In the genomic region with DNA sequence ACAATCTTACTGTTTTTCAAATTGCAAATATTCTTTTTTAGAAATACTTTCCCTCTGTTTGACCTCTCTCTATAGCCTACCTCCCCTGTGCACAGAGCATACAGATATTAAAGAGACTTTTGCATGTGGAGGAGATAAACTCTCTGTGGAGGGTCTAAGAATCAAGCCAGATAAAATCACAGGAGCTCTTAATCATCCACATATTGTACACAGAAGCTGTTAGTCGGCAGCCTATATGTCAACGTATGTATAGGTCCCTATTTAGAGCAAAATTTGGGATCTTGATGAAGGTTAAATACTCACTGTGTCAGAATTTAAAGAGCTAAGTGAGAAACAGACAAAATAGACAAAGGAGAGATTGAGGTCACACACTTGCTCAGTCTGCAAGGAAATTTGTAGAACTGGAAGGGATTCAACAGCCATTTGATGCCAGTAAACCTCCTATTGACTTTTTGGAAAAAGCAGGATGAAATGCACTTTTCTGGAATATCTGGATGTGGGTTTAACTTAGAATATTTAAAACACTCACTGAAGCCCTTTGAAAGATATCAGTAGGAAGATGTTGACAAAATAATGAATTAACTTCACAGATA, we compare ENCODE assay signal across 8 cellular contexts. TPM values are rescaled to one million over a fixed set of nuclear protein-coding genes. Genes with fewer than 3 reads are reported as not detected.
A peak's percentile ranks its signal among the peaks of the same experiment; 100 is the strongest.
DNase-seq lines count a peak whose midpoint lies in the region; ATAC-seq and TF ChIP-seq lines count a peak whose summit lies in the region.

No MANE protein-coding gene starts in this region.

- DNase-seq in cardiac muscle cell (ENCODE audit: low read depth in 1 of 2, low spot score in 1 of 2) (peak in 1 of 2 donors; percentile 53), Right ventricle myocardium inferior (ENCODE audit: missing footprints) (no peak), astrocyte of the spinal cord (ENCODE audit: low read depth, low spot score) (peak; percentile 44), lower lobe of right lung (no peak), upper lobe of left lung (no peak), mesendoderm (no peak), GM13976 (ENCODE audit: low spot score) (no peak)

- in situ Hi-C loops in astrocyte of the spinal cord (cut with HindIII; ENCODE audit: low sequenced_read_pairs): loop anchor here (25.0 kb wide), 1 partner anchor 348 kb away; no protein-coding TSS in a partner anchor
- in situ Hi-C loops in GM13976 (cut with MboI; ENCODE audit: low sequenced_read_pairs, unreplicated experiment): loop anchor here (25.0 kb wide), 2 partner anchors 223 to 348 kb away; no protein-coding TSS in a partner anchor

- no peak overlapping the region for H2BK120ac ChIP-seq in mesendoderm (ENCODE audit: low read depth, low read length)

- no peak overlapping the region for H3K4me2 ChIP-seq in mesendoderm (ENCODE audit: low read length)

- TF ChIP-seq CTCF in cardiac muscle cell (IDR thresholded peaks at IDR 0.05; ENCODE audit: low read depth, low read length): no peak
- no peak for TF ChIP-seq CTCF in astrocyte of the spinal cord (IDR thresholded peaks at IDR 0.05; ENCODE audit: low read depth, low read length)
- no peak for TF ChIP-seq CTCF in lower lobe of right lung (IDR thresholded peaks at IDR 0.05)
- TF ChIP-seq CTCF in upper lobe of left lung (IDR thresholded peaks at IDR 0.05): no peak
- no peak for TF ChIP-seq CTCF in GM13976 (IDR thresholded peaks at IDR 0.05; ENCODE audit: borderline replicate concordance, control extremely low read depth, extremely low read depth, insufficient read depth, missing control alignments)

- no peak overlapping the region for H2BK15ac ChIP-seq in mesendoderm (replicated peaks; ENCODE audit: low read depth)

- H3K4ac ChIP-seq in mesendoderm (ENCODE audit: low read depth, low read length): no peak overlapping the region

- H3K9ac ChIP-seq in mesendoderm (ENCODE audit: low read length): no peak overlapping the region

- 29 to 40% methylated on average over 2 of the region's 2 CpGs for WGBS in upper lobe of left lung, 2 donors
- no CpG with 5 or more reads among the region's 2 CpGs for WGBS in mesendoderm (ENCODE audit: extremely low coverage, insufficient coverage, low lambda C conversion rate)

- H3K56ac ChIP-seq in mesendoderm (ENCODE audit: low read length): no peak overlapping the region

- H4K8ac ChIP-seq in mesendoderm (ENCODE audit: low read depth, low read length): no peak overlapping the region

- ATAC-seq in Right ventricle myocardium inferior (no peak), lower lobe of right lung (no peak), upper lobe of left lung (ENCODE audit: low FRiP score in 2 of 2) (no peak), GM21576 (IDR thresholded peaks at IDR 0.05; ENCODE audit: unreplicated experiment) (no peak)

- no peaks in the 10 kb centered on the region for H3K9me3 ChIP-seq in cardiac muscle cell (ENCODE audit: low read depth)
- H3K9me3 ChIP-seq in lower lobe of right lung: no peaks in the 10 kb centered on the region
- H3K9me3 ChIP-seq in upper lobe of left lung: no peaks in the 10 kb centered on the region

- no peak overlapping the region for H3K23ac ChIP-seq in mesendoderm (ENCODE audit: low read length)

- no peaks in the 10 kb centered on the region for H3K79me1 ChIP-seq in mesendoderm (ENCODE audit: low read length)

- H3K27me3 ChIP-seq in cardiac muscle cell: no peaks in the 10 kb centered on the region
- no peaks in the 10 kb centered on the region for H3K27me3 ChIP-seq in lower lobe of right lung (ENCODE audit: low read depth)
- no peaks in the 10 kb centered on the region for H3K27me3 ChIP-seq in upper lobe of left lung
- no peaks in the 10 kb centered on the region for H3K27me3 ChIP-seq in mesendoderm (ENCODE audit: insufficient read depth, low read length, poor library complexity)

- H4K5ac ChIP-seq in mesendoderm (ENCODE audit: low read length): no peak overlapping the region

- H3K18ac ChIP-seq in mesendoderm (ENCODE audit: low read length): no peak overlapping the region

- peaks cover 48% of the 10 kb centered on the region for H3K4me1 ChIP-seq in cardiac muscle cell (ENCODE audit: low read depth)
- peaks cover 61% of the 10 kb centered on the region for H3K4me1 ChIP-seq in lower lobe of right lung
- H3K4me1 ChIP-seq in upper lobe of left lung: peaks cover 43 to 56% (median 48%) of the 10 kb centered on the region in 4 donors
- peaks cover 3% of the 10 kb centered on the region for H3K4me1 ChIP-seq in mesendoderm (ENCODE audit: control insufficient read depth, low read depth, low read length)

- TF ChIP-seq POLR2A in upper lobe of left lung (IDR thresholded peaks at IDR 0.05): no peak

- peak overlapping the region; percentile 96 for H3K27ac ChIP-seq in cardiac muscle cell
- H3K27ac ChIP-seq in lower lobe of right lung: peak overlapping the region; percentile 94
- peak overlapping the region; percentile 93 to 100 (median 99) for H3K27ac ChIP-seq in upper lobe of left lung
- no peak overlapping the region for H3K27ac ChIP-seq in mesendoderm (ENCODE audit: low read depth, low read length)

- intact Hi-C loops in Right ventricle myocardium inferior (cut with DNase I): loop anchor here (5.0 kb wide), 3 partner anchors 68 to 383 kb away; no protein-coding TSS in a partner anchor
- intact Hi-C loops in lower lobe of right lung (cut with DNase I): loop anchor here (5.0 kb wide), 1 partner anchor 108 kb away; no protein-coding TSS in a partner anchor

- H2BK5ac ChIP-seq in mesendoderm (ENCODE audit: low read length): no peak overlapping the region

- no peak overlapping the region for H2AK5ac ChIP-seq in mesendoderm (ENCODE audit: low read length)

- TF ChIP-seq EP300 in upper lobe of left lung (IDR thresholded peaks at IDR 0.05): no peak

- H3K79me2 ChIP-seq in mesendoderm (ENCODE audit: control insufficient read depth, insufficient read depth, low read length): peaks cover 2% of the 10 kb centered on the region

- peaks cover under 1% of the 10 kb centered on the region for H3K36me3 ChIP-seq in cardiac muscle cell
- no peaks in the 10 kb centered on the region for H3K36me3 ChIP-seq in lower lobe of right lung
- no peaks in the 10 kb centered on the region for H3K36me3 ChIP-seq in upper lobe of left lung
- no peaks in the 10 kb centered on the region for H3K36me3 ChIP-seq in mesendoderm (ENCODE audit: control insufficient read depth, insufficient read depth, low read length)

- H3K4me3 ChIP-seq in cardiac muscle cell (no peak overlapping the region), astrocyte of the spinal cord (ENCODE audit: low read depth, low read length) (no peak overlapping the region), lower lobe of right lung (no peak overlapping the region), upper lobe of left lung (no peak overlapping the region), mesendoderm (ENCODE audit: low read length) (no peak overlapping the region)

RNA-seq across cellular contexts. Expression of a gene that starts 4.1 kb away (rescaled TPM):
- total RNA-seq in cardiac muscle cell (84.0 and 113 TPM in 2 replicates), Right ventricle myocardium inferior (116 TPM), lower lobe of right lung (154 TPM), upper lobe of left lung (100 to 1,000 TPM in 3 of 6 donors, 10 to 100 TPM in 3; 83.8 to 157 (median 116) TPM)
- 24.3 and 33.2 TPM in 2 replicates for polyA plus RNA-seq in cardiac muscle cell
- 26.4 TPM for polyA plus RNA-seq in mesendoderm (2013, experiment 1 of 2)
- polyA plus RNA-seq in mesendoderm (2013, experiment 2 of 2): 26.7 TPM
